Comparison of ENCODE assay signal across 8 cellular contexts in genomic region chr1:9299571-9300541, GRCh38. TPM values are rescaled to one million over a fixed set of nuclear protein-coding genes. Genes with fewer than 3 reads are reported as not detected.
DNase-seq lines count a peak whose midpoint lies in the region; ATAC-seq and TF ChIP-seq lines count a peak whose summit lies in the region.
"Not testable (repeated sequence)": the region's sequence is repeated elsewhere in the genome, so short reads cannot be mapped to it uniquely, and the experiment has no call there.

No MANE protein-coding gene starts in this region.

- peaks cover 86% of the 10 kb centered on the region for H3K79me2 ChIP-seq in HCT116 (ENCODE audit: insufficient read depth, low read length)

- H3K27me3 Mint-ChIP-seq in endodermal cell (ENCODE audit: insufficient read depth) = not testable (repeated sequence)
- H3K27me3 Mint-ChIP-seq in glutamatergic neuron (ENCODE audit: unreplicated experiment) = peaks cover 22% of the 10 kb centered on the region

- RAD21 ChIA-PET in HCT116 (lab: Charles Lee; ENCODE audit: low non-redundant PET in 1 of 2, low total read pairs in 2 of 2, uncharacterized antibody in 2 of 2, unreplicated experiment in 2 of 2) = not testable (repeated sequence)

- CTCF ChIA-PET in HCT116 (lab: Charles Lee) = not testable (repeated sequence)

- not testable (repeated sequence) for BruUV-seq in HCT116 (replicated peaks; lab: Mats Ljungman, UMichigan)

- DNase-seq in AG10803 (ENCODE audit: low read depth) (peak; percentile 81), HCT116 (ENCODE audit: low read depth, low spot score) (peak; percentile 79), NOMO-1 (lab: John Stamatoyannopoulos, UW; ENCODE audit: unreplicated experiment in 2 of 2) (peak; percentile 39 to 45), amniotic epithelial cell (ENCODE audit: low read depth) (peak; percentile 31), thyroid gland (peak; percentile 78)
- DNase-seq in endodermal cell, glutamatergic neuron: not testable (repeated sequence)

- intact Hi-C loops in HCT116 (cut with micrococcal nuclease); thyroid gland (cut with DNase I): not testable (repeated sequence)

- 93% methylated on average over 11 to 14 of the region's 16 CpGs for WGBS in endodermal cell (ENCODE audit: insufficient coverage in 1 of 2, insufficient read length in 1 of 2), 2 experiments
- WGBS in thyroid gland, 2 donors = 82 to 86% methylated on average over 13 to 16 of the region's 16 CpGs

- H3K4me1 ChIP-seq in HCT116 (ENCODE audit: control insufficient read depth in 1 of 2, insufficient read depth in 2 of 2, low read length in 2 of 2) (peaks cover 45 to 72% of the 10 kb centered on the region in 2 experiments), muscle layer of duodenum (ENCODE audit: control insufficient read depth in 1 of 2, insufficient read depth in 2 of 2, low read length in 2 of 2) (peaks cover 31 to 61% of the 10 kb centered on the region in 2 donors), thyroid gland (peaks cover 78 to 91% of the 10 kb centered on the region in 2 donors)
- not testable (repeated sequence) for H3K4me1 ChIP-seq in endodermal cell (ENCODE audit: control insufficient read depth, insufficient read depth, low read length)

- not testable (repeated sequence) for H3K27me3 ChIP-seq in HCT116 (ENCODE audit: insufficient read depth, low read length); endodermal cell (ENCODE audit: control insufficient read depth, insufficient read depth, low read length, poor library complexity, severe bottlenecking); muscle layer of duodenum (ENCODE audit: low read depth, low read length); thyroid gland

- H3K27ac ChIP-seq in HCT116 (ENCODE audit: low read depth, low read length) = peak overlapping the region; percentile 71
- not testable (repeated sequence) for H3K27ac ChIP-seq in endodermal cell (ENCODE audit: low read depth, low read length)
- peak overlapping the region; percentile 68 for H3K27ac ChIP-seq in muscle layer of duodenum (ENCODE audit: low read length)
- H3K27ac ChIP-seq in thyroid gland = peak overlapping the region; percentile 63 to 95 (median 91)

- not testable (repeated sequence) for H3K9me2 ChIP-seq in HCT116 (ENCODE audit: insufficient read depth)

- not testable (repeated sequence) for H2AFZ ChIP-seq in HCT116 (ENCODE audit: low read depth, low read length, poor library complexity, severe bottlenecking)

- TF ChIP-seq POLR2A in HCT116 (IDR thresholded peaks at IDR 0.05; ENCODE audit: borderline replicate concordance, extremely low read depth, insufficient read depth, insufficient read length) = not testable (repeated sequence)
- TF ChIP-seq POLR2A in thyroid gland (IDR thresholded peaks at IDR 0.05) = peak in 1 of 2 donors; percentile 55

- not testable (repeated sequence) for H3K9me3 ChIP-seq in HCT116 (ENCODE audit: control insufficient read depth in 1 of 2, insufficient read depth in 1 of 2, low read depth in 1 of 2, low read length in 2 of 2); endodermal cell (ENCODE audit: control insufficient read depth, low read length); muscle layer of duodenum (ENCODE audit: control insufficient read depth in 1 of 2, low read length in 2 of 2); thyroid gland

- H3K4me2 ChIP-seq in HCT116 (ENCODE audit: low read length) = peak overlapping the region; percentile 72

- peak overlapping the region; percentile 52 for H3K9ac ChIP-seq in HCT116 (ENCODE audit: low read length)
- H3K9ac ChIP-seq in endodermal cell (ENCODE audit: extremely low read depth, low read length, poor library complexity, severe bottlenecking) = not testable (repeated sequence)

- H3K9me3 Mint-ChIP-seq in endodermal cell; glutamatergic neuron (ENCODE audit: unreplicated experiment): not testable (repeated sequence)

- H3K4me1 Mint-ChIP-seq in endodermal cell (peaks cover 13% of the 10 kb centered on the region), glutamatergic neuron (ENCODE audit: low read depth, unreplicated experiment) (peaks cover 65% of the 10 kb centered on the region)

- TF ChIP-seq CTCF in AG10803 (conservative IDR thresholded peaks at IDR 0.05; ENCODE audit: low read length); HCT116 (IDR thresholded peaks at IDR 0.05 in 2 of 3, conservative IDR thresholded peaks at IDR 0.05 in 1 of 3; ENCODE audit: borderline replicate concordance in 1 of 3, insufficient read depth in 1 of 3, low read depth in 2 of 3, low read length in 2 of 3); endodermal cell (conservative IDR thresholded peaks at IDR 0.05); glutamatergic neuron (IDR thresholded peaks at IDR 0.05; ENCODE audit: partially characterized antibody, unreplicated experiment); thyroid gland (IDR thresholded peaks at IDR 0.05): not testable (repeated sequence)

- not testable (repeated sequence) for H3K4me3 ChIP-seq in AG10803 (ENCODE audit: low read length); endodermal cell (ENCODE audit: low read length); muscle layer of duodenum (ENCODE audit: low read depth in 1 of 2, low read length in 2 of 2); thyroid gland (replicated peaks in 1 of 3)
- peak overlapping the region; percentile 8 to 34 for H3K4me3 ChIP-seq in HCT116 (replicated peaks in 1 of 2; ENCODE audit: low read depth in 1 of 2, low read length in 2 of 2)

- peak; percentile 78 for ATAC-seq in HCT116

- not testable (repeated sequence) for TF ChIP-seq RAD21 in HCT116 (IDR thresholded peaks at IDR 0.05; ENCODE audit: low read depth)

- not testable (repeated sequence) for H4K20me1 ChIP-seq in HCT116 (ENCODE audit: insufficient read depth)

- H3K27ac Mint-ChIP-seq in endodermal cell (peak overlapping the region; percentile 35), glutamatergic neuron (ENCODE audit: unreplicated experiment) (peak overlapping the region; percentile 17)

- POLR2A ChIA-PET in HCT116 (lab: Charles Lee) = interaction anchor here (1.0 to 1.2 kb wide), 2 partner anchors 10 to 19 kb away, joined by 3 to 4 read pairs; no protein-coding TSS in a partner anchor

- H3K36me3 ChIP-seq in HCT116 (ENCODE audit: control insufficient read depth in 1 of 2, insufficient read depth in 2 of 2, low read length in 2 of 2); endodermal cell (ENCODE audit: control insufficient read depth, insufficient read depth, low read length); muscle layer of duodenum (ENCODE audit: control insufficient read depth in 1 of 2, insufficient read depth in 2 of 2, low read length in 2 of 2); thyroid gland: not testable (repeated sequence)

- not testable (repeated sequence) for H3K4me3 Mint-ChIP-seq in endodermal cell
- H3K4me3 Mint-ChIP-seq in glutamatergic neuron (ENCODE audit: unreplicated experiment) = peak overlapping the region; percentile 22

- H3K36me3 Mint-ChIP-seq in endodermal cell (ENCODE audit: low read depth); glutamatergic neuron (ENCODE audit: unreplicated experiment): not testable (repeated sequence)

TF ChIP-seq in HCT116, 20 proteins besides CTCF, POLR2A, EP300 and RAD21:
- peak; percentile 85 for TF ChIP-seq MAX (IDR thresholded peaks at IDR 0.05)
- peak; percentile 51; the same call in 1 of the 2 replicates for TF ChIP-seq ZFX (IDR thresholded peaks at IDR 0.05)
- peak; percentile 78 for TF ChIP-seq SP1 (IDR thresholded peaks at IDR 0.05; ENCODE audit: low read depth)
- TF ChIP-seq POLR2AphosphoS5 (IDR thresholded peaks at IDR 0.05; ENCODE audit: low read depth, low read length) = peak; percentile 38; the same call in 1 of the 2 replicates
- peak; percentile 72 for TF ChIP-seq FOSL1 (IDR thresholded peaks at IDR 0.05; ENCODE audit: low read depth)
- peak; percentile 66; the same call in 1 of the 2 replicates for TF ChIP-seq CBX3 (IDR thresholded peaks at IDR 0.05; ENCODE audit: low read depth)
- TF ChIP-seq JUND (IDR thresholded peaks at IDR 0.05) = peak; percentile 73

RNA-seq across cellular contexts. Expression of gene SPSB1, which starts 7.2 kb away (rescaled TPM):
- total RNA-seq in HCT116 (2021; ENCODE audit: unreplicated experiment) = 10.8 TPM
- 10.1 and 10.3 TPM in 2 replicates for polyA plus RNA-seq in HCT116 (2012)
- total RNA-seq in endodermal cell = 10 to 100 TPM; 20.4 to 26.9 TPM
- 10.5 TPM for polyA plus RNA-seq in endodermal cell (2013, experiment 1 of 2)
- 10.7 TPM for polyA plus RNA-seq in endodermal cell (2013, experiment 2 of 2)
- 78.6 TPM for total RNA-seq in glutamatergic neuron (ENCODE audit: unreplicated experiment)
- total RNA-seq in thyroid gland = 10 to 100 TPM; 30.5 to 65.0 (median 36.2) TPM
